31 cellular contexts compared by ENCODE assay signal in genomic region chr7:104395162-104395561, GRCh38.
"Had no signal": no experiment of that assay in that cellular context is flagged by ENCODE, and none has a peak within 500 bp of the region (broad histone marks: within the 10 kb centered on the region; RNA-seq: fewer than 3 reads in every experiment).

No MANE protein-coding gene starts in this region.

- H3K9me3 ChIP-seq: adrenal gland, body of pancreas, breast epithelium had no signal

- H3K27ac ChIP-seq: adrenal gland, body of pancreas, brain microvascular endothelial cell, breast epithelium, VCaP had no signal

- DNase-seq: activated B cell treated with CpG ODN at 0.5 μM for 24 hours; activated CD4-positive, alpha-beta memory T cell treated with anti-CD3 and anti-CD28 coated beads for 36 hours; activated CD4-positive, alpha-beta T cell treated with anti-CD3 and anti-CD28 coated beads for 4 hours; activated CD4-positive, alpha-beta T cell treated with anti-CD3 and anti-CD28 coated beads, Interleukin-2, amount 10 ng/mL, durations not matched to agents 24 days and 14 days; activated CD4-positive, alpha-beta T cell treated with anti-CD3 and anti-CD28 coated beads, Interleukin-2, amount 50 U/mL, for 1 hour; activated CD4-positive, alpha-beta T cell treated with anti-CD3 and anti-CD28 coated beads, Interleukin-2, amount 50 U/mL, for 4 hours; activated CD4-positive, CD25-positive, alpha-beta regulatory T cell treated with anti-CD3 and anti-CD28 coated beads, Interleukin-2, amount 50 U/mL, for 72 hours; activated CD8-positive, alpha-beta memory T cell treated with anti-CD3 and anti-CD28 coated beads, Interleukin-2, amount 50 U/mL, for 4 hours; activated CD8-positive, alpha-beta T cell treated with anti-CD3 and anti-CD28 coated beads for 36 hours; activated effector memory CD4-positive, alpha-beta T cell treated with anti-CD3 and anti-CD28 coated beads, Interleukin-2, amount 50 U/mL, for 16 hours; activated gamma-delta T cell treated with Interleukin-2 at 50 U/mL for 16 hours; activated naive CD4-positive, alpha-beta T cell; activated naive CD4-positive, alpha-beta T cell treated with anti-CD3 and anti-CD28 coated beads for 36 hours; activated naive CD4-positive, alpha-beta T cell treated with anti-CD3 and anti-CD28 coated beads, Interleukin-2, amount 50 U/mL, for 16 hours; activated naive CD8-positive, alpha-beta T cell treated with anti-CD3 and anti-CD28 coated beads for 36 hours; activated T-cell treated with anti-CD3 and anti-CD28 coated beads for 4 hours; activated T-cell treated with anti-CD3 and anti-CD28 coated beads, Interleukin-2, amount 50 U/mL, for 1 hour; activated T-cell treated with anti-CD3 and anti-CD28 coated beads, Interleukin-2, amount 50 U/mL, for 4 hours; activated T-cell treated with anti-CD3 and anti-CD28 coated beads, Interleukin-2, amount 50 U/mL, for 72 hours; adrenal gland; amniotic stem cell; aorta; body of pancreas; brain microvascular endothelial cell; cerebellar nuclear complex; T-helper 2 cell; T-helper 9 cell had no signal

- H3K4me3 ChIP-seq: adrenal gland, body of pancreas, breast epithelium had no signal

- ATAC-seq: activated CD8-positive, alpha-beta T cell treated with anti-CD3 and anti-CD28 coated beads for 36 hours; activated naive CD4-positive, alpha-beta T cell treated with anti-CD3 and anti-CD28 coated beads, Interleukin-2, amount 50 U/mL, for 72 hours; activated T-cell treated with anti-CD3 and anti-CD28 coated beads, Interleukin-2, amount 50 U/mL, for 4 hours; activated T-cell treated with anti-CD3 and anti-CD28 coated beads, Interleukin-2, amount 50 U/mL, for 72 hours; activated T-helper 17 cell treated with anti-CD3 and anti-CD28 coated beads, Interleukin-2, amount 50 U/mL, for 72 hours; body of pancreas had no signal

- H3K36me3 ChIP-seq: adrenal gland, brain microvascular endothelial cell, breast epithelium had no signal

- H3K4me1 ChIP-seq: adrenal gland, body of pancreas, breast epithelium had no signal

- H3K27me3 ChIP-seq: adrenal gland, body of pancreas, brain microvascular endothelial cell had no signal
